ENCODE assay signal across 24 cellular contexts in genomic region chr9:29974197-29974596, GRCh38.
"Had no signal": no experiment of that assay in that cellular context is flagged by ENCODE, and none has a peak within 500 bp of the region (broad histone marks: within the 10 kb centered on the region; RNA-seq: fewer than 3 reads in every experiment).

No MANE protein-coding gene starts in this region.

- DNase-seq: colonic mucosa; effector CD8-positive, alpha-beta T cell; endodermal cell; hypothalamus; immature natural killer cell; islet precursor cell; kidney glomerular epithelial cell; left ventricle myocardium superior; lower lobe of right lung; naive thymus-derived CD8-positive, alpha-beta T cell; occipital lobe; ovary; psoas muscle; right cardiac atrium; sigmoid colon; stimulated activated CD4-positive, alpha-beta T cell treated with anti-CD3 and anti-CD28 coated beads, Interleukin-2, amount 100 ng/mL, for 24 hours; stimulated activated CD4-positive, alpha-beta T cell treated with anti-CD3 and anti-CD28 coated beads, Interleukin-4, amount 100 ng/mL, for 24 hours; stimulated activated naive CD4-positive, alpha-beta T cell treated with Interleukin-2 at 50 U/mL for 16 hours; stomach; thyroid gland; trophoblast cell had no signal

- H3K36me3 Mint-ChIP-seq: naive thymus-derived CD8-positive, alpha-beta T cell; stimulated activated effector memory CD8-positive, alpha-beta T cell treated with anti-CD3 and anti-CD28 coated beads, Interleukin-12 subunit alpha, Interleukin-12 subunit beta, amount 100 ng/mL, for 72 hours had no signal

- H3K9me3 Mint-ChIP-seq: dendritic cell treated with granulocyte-macrophage colony-stimulating factor and Interleukin-4, amounts not matched to agents 40 ng/mL and 50 ng/mL, for 4 days; stimulated activated effector memory CD8-positive, alpha-beta T cell treated with anti-CD3 and anti-CD28 coated beads, Interleukin-12 subunit alpha, Interleukin-12 subunit beta, amount 100 ng/mL, for 72 hours had no signal

- H3K4me3 Mint-ChIP-seq: dendritic cell treated with granulocyte-macrophage colony-stimulating factor and Interleukin-4, amounts not matched to agents 40 ng/mL and 50 ng/mL, for 4 days; endodermal cell; immature natural killer cell; naive thymus-derived CD8-positive, alpha-beta T cell; stimulated activated effector memory CD8-positive, alpha-beta T cell treated with anti-CD3 and anti-CD28 coated beads, Interleukin-12 subunit alpha, Interleukin-12 subunit beta, amount 100 ng/mL, for 72 hours had no signal

- H3K36me3 ChIP-seq: colonic mucosa, esophagus muscularis mucosa, lower lobe of right lung, ovary, sigmoid colon, stomach, thyroid gland had no signal

- H3K27ac Mint-ChIP-seq: dendritic cell treated with granulocyte-macrophage colony-stimulating factor and Interleukin-4, amounts not matched to agents 40 ng/mL and 50 ng/mL, for 4 days; endodermal cell; immature natural killer cell; naive thymus-derived CD8-positive, alpha-beta T cell; stimulated activated effector memory CD8-positive, alpha-beta T cell treated with anti-CD3 and anti-CD28 coated beads, Interleukin-12 subunit alpha, Interleukin-12 subunit beta, amount 100 ng/mL, for 72 hours had no signal

- H3K27me3 Mint-ChIP-seq: dendritic cell treated with granulocyte-macrophage colony-stimulating factor and Interleukin-4, amounts not matched to agents 40 ng/mL and 50 ng/mL, for 4 days; naive thymus-derived CD8-positive, alpha-beta T cell had no signal

- H3K4me3 ChIP-seq: colonic mucosa, esophagus muscularis mucosa, lower lobe of right lung, ovary, psoas muscle, sigmoid colon, stomach, thyroid gland had no signal

- ATAC-seq: left ventricle myocardium superior; lower lobe of right lung; naive thymus-derived CD8-positive, alpha-beta T cell; psoas muscle; right cardiac atrium; stimulated activated effector memory CD8-positive, alpha-beta T cell treated with anti-CD3 and anti-CD28 coated beads, Interleukin-12 subunit alpha, Interleukin-12 subunit beta, amount 100 ng/mL, for 72 hours had no signal

- H3K27me3 ChIP-seq: colonic mucosa, esophagus muscularis mucosa, ovary, sigmoid colon, stomach, thyroid gland had no signal

- H3K4me1 Mint-ChIP-seq: immature natural killer cell; naive thymus-derived CD8-positive, alpha-beta T cell; stimulated activated effector memory CD8-positive, alpha-beta T cell treated with anti-CD3 and anti-CD28 coated beads, Interleukin-12 subunit alpha, Interleukin-12 subunit beta, amount 100 ng/mL, for 72 hours had no signal
